In genomic region chr5:116502616-116503015, GRCh38 we compare ENCODE assay signal across 18 cellular contexts.
DNase-seq lines count a peak whose midpoint lies in the region; ATAC-seq and TF ChIP-seq lines count a peak whose summit lies in the region.
"Had no signal": no experiment of that assay in that cellular context is flagged by ENCODE, and none has a peak within 500 bp of the region (broad histone marks: within the 10 kb centered on the region; RNA-seq: fewer than 3 reads in every experiment).

No MANE protein-coding gene starts in this region.

- H3K4me3 ChIP-seq in esophagus muscularis mucosa: no peak overlapping the region
- H3K4me3 ChIP-seq: BLaER1 treated with 17β-estradiol and CSF1 and Interleukin-3, amounts not matched to agents 10 nM and 100 nM; esophagus squamous epithelium; SK-N-MC had no signal

- peak; percentile 12 for DNase-seq in GM04504 (ENCODE audit: low read depth)
- DNase-seq in glomerular visceral epithelial cell (ENCODE audit: extremely low spot score): peak; percentile 53
- peak; percentile 80 for DNase-seq in renal cortical epithelial cell (ENCODE audit: low read depth)
- DNase-seq in stimulated activated CD4-positive, alpha-beta T cell treated with anti-CD3 and anti-CD28 coated beads, Interleukin-1b, Interleukin-23, amount 100 ng/mL, for 48 hours: no peak
- no peak for DNase-seq in NK-92 (lab: John Stamatoyannopoulos, UW; ENCODE audit: unreplicated experiment)
- no peak for DNase-seq in esophagus muscularis mucosa (ENCODE audit: extremely low spot score)
- DNase-seq: activated naive CD4-positive, alpha-beta T cell treated with Interleukin-2 at 50 U/mL for 16 hours; cerebellar nuclear complex; DMS79 treated with DMSO at 0.1 percent for 48 hours; esophagus squamous epithelium; NCI-H2029 treated with DMSO at 0.1 percent for 48 hours; stimulated activated naive CD8-positive, alpha-beta T cell treated with anti-CD3 and anti-CD28 coated beads, Interleukin-15, Interleukin-2, amounts not matched to agents 100 U/mL and 50 U/mL, for 24 hours had no signal

- TF ChIP-seq POLR2A in esophagus muscularis mucosa (IDR thresholded peaks at IDR 0.05; ENCODE audit: low read depth): no peak

- ATAC-seq in SK-N-SH treated with all-trans-retinoic acid at 6 μM for 48 hours (peak; percentile 93), HG03139 (IDR thresholded peaks at IDR 0.05; ENCODE audit: unreplicated experiment) (no peak)
- ATAC-seq: stimulated activated naive CD8-positive, alpha-beta T cell treated with anti-CD3 and anti-CD28 coated beads, Interleukin-15, Interleukin-2, amounts not matched to agents 100 U/mL and 50 U/mL, for 24 hours had no signal

- no peaks in the 10 kb centered on the region for H3K9me3 ChIP-seq in esophagus muscularis mucosa
- H3K9me3 ChIP-seq: BLaER1 treated with 17β-estradiol and CSF1 and Interleukin-3, amounts not matched to agents 10 nM and 100 nM; esophagus squamous epithelium had no signal

- no peaks in the 10 kb centered on the region for H3K36me3 ChIP-seq in esophagus muscularis mucosa
- H3K36me3 ChIP-seq: BLaER1 treated with 17β-estradiol and CSF1 and Interleukin-3, amounts not matched to agents 10 nM and 100 nM had no signal

- no peak for TF ChIP-seq EP300 in esophagus muscularis mucosa (IDR thresholded peaks at IDR 0.05)

- H3K27ac ChIP-seq in esophagus muscularis mucosa (replicated peaks in 1 of 4): peak overlapping the region in 1 of 4 donors; percentile 27
- H3K27ac ChIP-seq: BLaER1 treated with 17β-estradiol and CSF1 and Interleukin-3, amounts not matched to agents 10 nM and 100 nM; esophagus squamous epithelium; KMS-11; SK-N-MC; VCaP had no signal

- peaks cover 8 to 36% (median 30%) of the 10 kb centered on the region in 4 donors for H3K4me1 ChIP-seq in esophagus muscularis mucosa
- H3K4me1 ChIP-seq: BLaER1 treated with 17β-estradiol and CSF1 and Interleukin-3, amounts not matched to agents 10 nM and 100 nM had no signal

- intact Hi-C loops in esophagus muscularis mucosa (cut with DNase I): no loop called here

- TF ChIP-seq CTCF in esophagus muscularis mucosa (IDR thresholded peaks at IDR 0.05): no peak

- WGBS in esophagus muscularis mucosa: 14% methylated on average over 3 of the region's 3 CpGs

- no peaks in the 10 kb centered on the region for H3K27me3 ChIP-seq in esophagus muscularis mucosa
- H3K27me3 ChIP-seq: BLaER1 treated with 17β-estradiol and CSF1 and Interleukin-3, amounts not matched to agents 10 nM and 100 nM; esophagus squamous epithelium had no signal

TF ChIP-seq in SK-N-SH treated with all-trans-retinoic acid at 6 μM for 48 hours, 23 proteins besides CTCF, POLR2A, EP300 and RAD21:
- TF ChIP-seq, protein P1, sequence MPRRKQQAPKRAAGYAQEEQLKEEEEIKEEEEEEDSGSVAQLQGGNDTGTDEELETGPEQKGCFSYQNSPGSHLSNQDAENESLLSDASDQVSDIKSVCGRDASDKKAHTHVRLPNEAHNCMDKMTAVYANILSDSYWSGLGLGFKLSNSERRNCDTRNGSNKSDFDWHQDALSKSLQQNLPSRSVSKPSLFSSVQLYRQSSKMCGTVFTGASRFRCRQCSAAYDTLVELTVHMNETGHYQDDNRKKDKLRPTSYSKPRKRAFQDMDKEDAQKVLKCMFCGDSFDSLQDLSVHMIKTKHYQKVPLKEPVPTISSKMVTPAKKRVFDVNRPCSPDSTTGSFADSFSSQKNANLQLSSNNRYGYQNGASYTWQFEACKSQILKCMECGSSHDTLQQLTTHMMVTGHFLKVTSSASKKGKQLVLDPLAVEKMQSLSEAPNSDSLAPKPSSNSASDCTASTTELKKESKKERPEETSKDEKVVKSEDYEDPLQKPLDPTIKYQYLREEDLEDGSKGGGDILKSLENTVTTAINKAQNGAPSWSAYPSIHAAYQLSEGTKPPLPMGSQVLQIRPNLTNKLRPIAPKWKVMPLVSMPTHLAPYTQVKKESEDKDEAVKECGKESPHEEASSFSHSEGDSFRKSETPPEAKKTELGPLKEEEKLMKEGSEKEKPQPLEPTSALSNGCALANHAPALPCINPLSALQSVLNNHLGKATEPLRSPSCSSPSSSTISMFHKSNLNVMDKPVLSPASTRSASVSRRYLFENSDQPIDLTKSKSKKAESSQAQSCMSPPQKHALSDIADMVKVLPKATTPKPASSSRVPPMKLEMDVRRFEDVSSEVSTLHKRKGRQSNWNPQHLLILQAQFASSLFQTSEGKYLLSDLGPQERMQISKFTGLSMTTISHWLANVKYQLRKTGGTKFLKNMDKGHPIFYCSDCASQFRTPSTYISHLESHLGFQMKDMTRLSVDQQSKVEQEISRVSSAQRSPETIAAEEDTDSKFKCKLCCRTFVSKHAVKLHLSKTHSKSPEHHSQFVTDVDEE (CRISPR knock-in tag; IDR thresholded peaks at IDR 0.05): 0 out of 2 replicates have a peak, but pooled peaks have one; percentile 10
- 0 out of 2 replicates have a peak, but pooled peaks have one; percentile 28 for TF ChIP-seq ZFP3 (CRISPR knock-in tag; IDR thresholded peaks at IDR 0.05)
- peak; percentile 85 for TF ChIP-seq ISL1 (CRISPR knock-in tag; IDR thresholded peaks at IDR 0.05)
- no peak for TF ChIP-seq PPARA (CRISPR knock-in tag; IDR thresholded peaks at IDR 0.05; ENCODE audit: borderline replicate concordance)

Comparison
In these comparisons a context has a peak if more than half of its experiments do, and no peak if none do; other contexts are left out.
1. DNase-seq: peak in GM04504 (single experiment), glomerular visceral epithelial cell (single experiment) and renal cortical epithelial cell (single experiment); none in stimulated activated CD4-positive, alpha-beta T cell treated with anti-CD3 and anti-CD28 coated beads, Interleukin-1b, Interleukin-23, amount 100 ng/mL, for 48 hours (single experiment), NK-92 (single experiment) and esophagus muscularis mucosa (single experiment).